In the genomic region with DNA sequence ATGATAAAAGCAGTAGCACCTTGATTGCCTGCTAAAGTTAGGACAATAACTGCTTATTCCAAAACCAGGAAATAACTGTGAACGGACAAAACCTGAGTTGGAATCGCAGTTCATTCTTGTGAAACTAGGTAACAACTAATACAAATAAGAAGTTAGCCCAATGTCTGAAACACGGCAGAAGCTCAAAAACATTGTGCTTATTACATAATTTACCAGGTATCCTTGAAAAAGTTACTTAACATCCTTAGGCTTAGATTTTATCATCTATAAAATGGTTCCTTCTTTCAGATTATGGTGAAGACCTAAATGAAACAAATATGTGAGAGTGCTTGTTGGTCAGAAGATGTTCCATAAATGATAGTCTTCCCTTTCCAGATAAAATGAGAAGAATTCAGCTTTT, we compare ENCODE assay signal across 1 cellular context.
TF ChIP-seq lines count a peak whose summit lies in the region.

No MANE protein-coding gene starts in this region.

TF ChIP-seq in HepG2, 621 proteins besides CTCF, POLR2A, EP300 and RAD21:
- TF ChIP-seq ZNF792 (CRISPR knock-in tag; IDR thresholded peaks at IDR 0.05) (no peak), CEBPG (CRISPR knock-in tag; IDR thresholded peaks at IDR 0.05) (peak; percentile 61), HNF4A (CRISPR knock-in tag; IDR thresholded peaks at IDR 0.05) (0 out of 2 replicates have a peak, but pooled peaks have one; percentile 7), CEBPB (IDR thresholded peaks at IDR 0.05; ENCODE audit: borderline replicate concordance, low read depth, low read length) (peak; percentile 80), GATAD2A (CRISPR knock-in tag; IDR thresholded peaks at IDR 0.05) (peak; percentile 27; the same call in 1 of the 2 replicates), PHF8 (CRISPR knock-in tag; IDR thresholded peaks at IDR 0.05) (no peak), SAP130 (CRISPR knock-in tag; IDR thresholded peaks at IDR 0.05; ENCODE audit: low read depth) (peak; percentile 19; the same call in 1 of the 2 replicates)
- TF ChIP-seq, protein P1, sequence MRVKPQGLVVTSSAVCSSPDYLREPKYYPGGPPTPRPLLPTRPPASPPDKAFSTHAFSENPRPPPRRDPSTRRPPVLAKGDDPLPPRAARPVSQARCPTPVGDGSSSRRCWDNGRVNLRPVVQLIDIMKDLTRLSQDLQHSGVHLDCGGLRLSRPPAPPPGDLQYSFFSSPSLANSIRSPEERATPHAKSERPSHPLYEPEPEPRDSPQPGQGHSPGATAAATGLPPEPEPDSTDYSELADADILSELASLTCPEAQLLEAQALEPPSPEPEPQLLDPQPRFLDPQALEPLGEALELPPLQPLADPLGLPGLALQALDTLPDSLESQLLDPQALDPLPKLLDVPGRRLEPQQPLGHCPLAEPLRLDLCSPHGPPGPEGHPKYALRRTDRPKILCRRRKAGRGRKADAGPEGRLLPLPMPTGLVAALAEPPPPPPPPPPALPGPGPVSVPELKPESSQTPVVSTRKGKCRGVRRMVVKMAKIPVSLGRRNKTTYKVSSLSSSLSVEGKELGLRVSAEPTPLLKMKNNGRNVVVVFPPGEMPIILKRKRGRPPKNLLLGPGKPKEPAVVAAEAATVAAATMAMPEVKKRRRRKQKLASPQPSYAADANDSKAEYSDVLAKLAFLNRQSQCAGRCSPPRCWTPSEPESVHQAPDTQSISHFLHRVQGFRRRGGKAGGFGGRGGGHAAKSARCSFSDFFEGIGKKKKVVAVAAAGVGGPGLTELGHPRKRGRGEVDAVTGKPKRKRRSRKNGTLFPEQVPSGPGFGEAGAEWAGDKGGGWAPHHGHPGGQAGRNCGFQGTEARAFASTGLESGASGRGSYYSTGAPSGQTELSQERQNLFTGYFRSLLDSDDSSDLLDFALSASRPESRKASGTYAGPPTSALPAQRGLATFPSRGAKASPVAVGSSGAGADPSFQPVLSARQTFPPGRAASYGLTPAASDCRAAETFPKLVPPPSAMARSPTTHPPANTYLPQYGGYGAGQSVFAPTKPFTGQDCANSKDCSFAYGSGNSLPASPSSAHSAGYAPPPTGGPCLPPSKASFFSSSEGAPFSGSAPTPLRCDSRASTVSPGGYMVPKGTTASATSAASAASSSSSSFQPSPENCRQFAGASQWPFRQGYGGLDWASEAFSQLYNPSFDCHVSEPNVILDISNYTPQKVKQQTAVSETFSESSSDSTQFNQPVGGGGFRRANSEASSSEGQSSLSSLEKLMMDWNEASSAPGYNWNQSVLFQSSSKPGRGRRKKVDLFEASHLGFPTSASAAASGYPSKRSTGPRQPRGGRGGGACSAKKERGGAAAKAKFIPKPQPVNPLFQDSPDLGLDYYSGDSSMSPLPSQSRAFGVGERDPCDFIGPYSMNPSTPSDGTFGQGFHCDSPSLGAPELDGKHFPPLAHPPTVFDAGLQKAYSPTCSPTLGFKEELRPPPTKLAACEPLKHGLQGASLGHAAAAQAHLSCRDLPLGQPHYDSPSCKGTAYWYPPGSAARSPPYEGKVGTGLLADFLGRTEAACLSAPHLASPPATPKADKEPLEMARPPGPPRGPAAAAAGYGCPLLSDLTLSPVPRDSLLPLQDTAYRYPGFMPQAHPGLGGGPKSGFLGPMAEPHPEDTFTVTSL (CRISPR knock-in tag; IDR thresholded peaks at IDR 0.05; ENCODE audit: borderline replicate concordance): 0 out of 2 replicates have a peak, but pooled peaks have one; percentile 24
- TF ChIP-seq, protein P2, sequence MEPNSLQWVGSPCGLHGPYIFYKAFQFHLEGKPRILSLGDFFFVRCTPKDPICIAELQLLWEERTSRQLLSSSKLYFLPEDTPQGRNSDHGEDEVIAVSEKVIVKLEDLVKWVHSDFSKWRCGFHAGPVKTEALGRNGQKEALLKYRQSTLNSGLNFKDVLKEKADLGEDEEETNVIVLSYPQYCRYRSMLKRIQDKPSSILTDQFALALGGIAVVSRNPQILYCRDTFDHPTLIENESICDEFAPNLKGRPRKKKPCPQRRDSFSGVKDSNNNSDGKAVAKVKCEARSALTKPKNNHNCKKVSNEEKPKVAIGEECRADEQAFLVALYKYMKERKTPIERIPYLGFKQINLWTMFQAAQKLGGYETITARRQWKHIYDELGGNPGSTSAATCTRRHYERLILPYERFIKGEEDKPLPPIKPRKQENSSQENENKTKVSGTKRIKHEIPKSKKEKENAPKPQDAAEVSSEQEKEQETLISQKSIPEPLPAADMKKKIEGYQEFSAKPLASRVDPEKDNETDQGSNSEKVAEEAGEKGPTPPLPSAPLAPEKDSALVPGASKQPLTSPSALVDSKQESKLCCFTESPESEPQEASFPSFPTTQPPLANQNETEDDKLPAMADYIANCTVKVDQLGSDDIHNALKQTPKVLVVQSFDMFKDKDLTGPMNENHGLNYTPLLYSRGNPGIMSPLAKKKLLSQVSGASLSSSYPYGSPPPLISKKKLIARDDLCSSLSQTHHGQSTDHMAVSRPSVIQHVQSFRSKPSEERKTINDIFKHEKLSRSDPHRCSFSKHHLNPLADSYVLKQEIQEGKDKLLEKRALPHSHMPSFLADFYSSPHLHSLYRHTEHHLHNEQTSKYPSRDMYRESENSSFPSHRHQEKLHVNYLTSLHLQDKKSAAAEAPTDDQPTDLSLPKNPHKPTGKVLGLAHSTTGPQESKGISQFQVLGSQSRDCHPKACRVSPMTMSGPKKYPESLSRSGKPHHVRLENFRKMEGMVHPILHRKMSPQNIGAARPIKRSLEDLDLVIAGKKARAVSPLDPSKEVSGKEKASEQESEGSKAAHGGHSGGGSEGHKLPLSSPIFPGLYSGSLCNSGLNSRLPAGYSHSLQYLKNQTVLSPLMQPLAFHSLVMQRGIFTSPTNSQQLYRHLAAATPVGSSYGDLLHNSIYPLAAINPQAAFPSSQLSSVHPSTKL (CRISPR knock-in tag; IDR thresholded peaks at IDR 0.05): 0 out of 2 replicates have a peak, but pooled peaks have one; percentile 15
